28 cellular contexts compared by ENCODE assay signal in genomic region chr20:17508756-17509155, GRCh38. TPM values are rescaled to one million over a fixed set of nuclear protein-coding genes. Genes with fewer than 3 reads are reported as not detected.
"Had no signal": no experiment of that assay in that cellular context is flagged by ENCODE, and none has a peak within 500 bp of the region (broad histone marks: within the 10 kb centered on the region; RNA-seq: fewer than 3 reads in every experiment).

No MANE protein-coding gene starts in this region.

- H3K27me3 Mint-ChIP-seq: naive thymus-derived CD8-positive, alpha-beta T cell; natural killer cell treated with Interleukin-12 subunit alpha and Interleukin-12 subunit beta and Interleukin-15 and Interleukin-18, amount 100 ng/mL, for 72 hours had no signal

- ATAC-seq: naive thymus-derived CD8-positive, alpha-beta T cell; natural killer cell treated with Interleukin-12 subunit alpha and Interleukin-12 subunit beta and Interleukin-15 and Interleukin-18, amount 100 ng/mL, for 72 hours; pancreas; psoas muscle; right cardiac atrium; sciatic nerve; stimulated activated effector memory CD8-positive, alpha-beta T cell treated with anti-CD3 and anti-CD28 coated beads, Interleukin-12 subunit alpha, Interleukin-12 subunit beta, amount 100 ng/mL, for 72 hours; stimulated activated naive CD8-positive, alpha-beta T cell treated with anti-CD3 and anti-CD28 coated beads, Interleukin-15, amount 100 ng/mL, for 72 hours; stimulated activated naive CD8-positive, alpha-beta T cell treated with anti-CD3 and anti-CD28 coated beads, Interleukin-15, Interleukin-2, amounts not matched to agents 100 U/mL and 50 U/mL, for 24 hours; upper lobe of right lung had no signal

- H3K4me1 ChIP-seq: pancreas, psoas muscle, uterus had no signal

- H3K9me3 Mint-ChIP-seq: naive B cell; naive thymus-derived CD8-positive, alpha-beta T cell; natural killer cell treated with Interleukin-12 subunit alpha and Interleukin-12 subunit beta and Interleukin-15 and Interleukin-18, amount 100 ng/mL, for 72 hours; nephron progenitor cell; neural crest cell; stimulated activated effector memory CD8-positive, alpha-beta T cell treated with anti-CD3 and anti-CD28 coated beads, Interleukin-12 subunit alpha, Interleukin-12 subunit beta, amount 100 ng/mL, for 72 hours; stimulated activated naive CD8-positive, alpha-beta T cell treated with anti-CD3 and anti-CD28 coated beads, Interleukin-15, amount 100 ng/mL, for 72 hours; type B pancreatic cell had no signal

- H3K27ac ChIP-seq: pancreas, psoas muscle, suprapubic skin, testis, tibial artery, transverse colon, upper lobe of right lung, uterus had no signal

- H3K27ac Mint-ChIP-seq: naive thymus-derived CD8-positive, alpha-beta T cell; nephron progenitor cell; progenitor cell of endocrine pancreas; stimulated activated effector memory CD8-positive, alpha-beta T cell treated with anti-CD3 and anti-CD28 coated beads, Interleukin-12 subunit alpha, Interleukin-12 subunit beta, amount 100 ng/mL, for 72 hours; stimulated activated naive CD8-positive, alpha-beta T cell treated with anti-CD3 and anti-CD28 coated beads, Interleukin-15, amount 100 ng/mL, for 72 hours; type B pancreatic cell had no signal

- H3K4me3 ChIP-seq: pancreas, psoas muscle, suprapubic skin, testis, tibial artery, transverse colon, upper lobe of right lung, uterus had no signal

- DNase-seq: naive B cell; naive thymus-derived CD8-positive, alpha-beta T cell; nephron progenitor cell; occipital lobe; psoas muscle; small intestine; stimulated activated CD4-positive, alpha-beta T cell treated with anti-CD3 and anti-CD28 coated beads, Interleukin-15, amount 100 ng/mL, for 24 hours; stimulated activated CD4-positive, alpha-beta T cell treated with anti-CD3 and anti-CD28 coated beads, Interleukin-2, amount 100 ng/mL, for 24 hours; stimulated activated CD4-positive, alpha-beta T cell treated with anti-CD3 and anti-CD28 coated beads, Interleukin-2, amount 100 ng/mL, for 48 hours; stimulated activated CD4-positive, alpha-beta T cell treated with anti-CD3 and anti-CD28 coated beads, Interleukin-4, amount 100 ng/mL, for 24 hours; stimulated activated naive CD4-positive, alpha-beta T cell; stimulated activated naive CD8-positive, alpha-beta T cell treated with anti-CD3 and anti-CD28 coated beads, Interleukin-15, amount 100 ng/mL, for 72 hours; stimulated activated naive CD8-positive, alpha-beta T cell treated with anti-CD3 and anti-CD28 coated beads, Interleukin-15, Interleukin-2, amounts not matched to agents 100 U/mL and 50 U/mL, for 24 hours; substantia nigra; testis; tibial artery; transverse colon; upper lobe of right lung; uterus had no signal

- H3K36me3 Mint-ChIP-seq: naive B cell; naive thymus-derived CD8-positive, alpha-beta T cell; natural killer cell treated with Interleukin-12 subunit alpha and Interleukin-12 subunit beta and Interleukin-15 and Interleukin-18, amount 100 ng/mL, for 72 hours; stimulated activated effector memory CD8-positive, alpha-beta T cell treated with anti-CD3 and anti-CD28 coated beads, Interleukin-12 subunit alpha, Interleukin-12 subunit beta, amount 100 ng/mL, for 72 hours; type B pancreatic cell had no signal

- H3K36me3 ChIP-seq: pancreas, suprapubic skin, tibial artery, transverse colon, upper lobe of right lung, uterus had no signal

- FAIRE-seq: pancreas, small intestine had no signal

- H3K27me3 ChIP-seq: pancreas, suprapubic skin, testis, tibial artery, transverse colon, upper lobe of right lung, uterus had no signal

- H3K9me3 ChIP-seq: pancreas, psoas muscle, suprapubic skin, testis, tibial artery, transverse colon, upper lobe of right lung, uterus had no signal

- H3K4me3 Mint-ChIP-seq: naive B cell; naive thymus-derived CD8-positive, alpha-beta T cell; natural killer cell treated with Interleukin-12 subunit alpha and Interleukin-12 subunit beta and Interleukin-15 and Interleukin-18, amount 100 ng/mL, for 72 hours; nephron progenitor cell; neural crest cell; stimulated activated effector memory CD8-positive, alpha-beta T cell treated with anti-CD3 and anti-CD28 coated beads, Interleukin-12 subunit alpha, Interleukin-12 subunit beta, amount 100 ng/mL, for 72 hours; stimulated activated naive CD8-positive, alpha-beta T cell treated with anti-CD3 and anti-CD28 coated beads, Interleukin-15, amount 100 ng/mL, for 72 hours; type B pancreatic cell had no signal

RNA-seq across cellular contexts. Expression of gene BFSP1, which starts 22.4 kb away (rescaled TPM):
- total RNA-seq: naive thymus-derived CD8-positive, alpha-beta T cell had no signal
